ENCODE assay signal across 8 cellular contexts in the genomic region with DNA sequence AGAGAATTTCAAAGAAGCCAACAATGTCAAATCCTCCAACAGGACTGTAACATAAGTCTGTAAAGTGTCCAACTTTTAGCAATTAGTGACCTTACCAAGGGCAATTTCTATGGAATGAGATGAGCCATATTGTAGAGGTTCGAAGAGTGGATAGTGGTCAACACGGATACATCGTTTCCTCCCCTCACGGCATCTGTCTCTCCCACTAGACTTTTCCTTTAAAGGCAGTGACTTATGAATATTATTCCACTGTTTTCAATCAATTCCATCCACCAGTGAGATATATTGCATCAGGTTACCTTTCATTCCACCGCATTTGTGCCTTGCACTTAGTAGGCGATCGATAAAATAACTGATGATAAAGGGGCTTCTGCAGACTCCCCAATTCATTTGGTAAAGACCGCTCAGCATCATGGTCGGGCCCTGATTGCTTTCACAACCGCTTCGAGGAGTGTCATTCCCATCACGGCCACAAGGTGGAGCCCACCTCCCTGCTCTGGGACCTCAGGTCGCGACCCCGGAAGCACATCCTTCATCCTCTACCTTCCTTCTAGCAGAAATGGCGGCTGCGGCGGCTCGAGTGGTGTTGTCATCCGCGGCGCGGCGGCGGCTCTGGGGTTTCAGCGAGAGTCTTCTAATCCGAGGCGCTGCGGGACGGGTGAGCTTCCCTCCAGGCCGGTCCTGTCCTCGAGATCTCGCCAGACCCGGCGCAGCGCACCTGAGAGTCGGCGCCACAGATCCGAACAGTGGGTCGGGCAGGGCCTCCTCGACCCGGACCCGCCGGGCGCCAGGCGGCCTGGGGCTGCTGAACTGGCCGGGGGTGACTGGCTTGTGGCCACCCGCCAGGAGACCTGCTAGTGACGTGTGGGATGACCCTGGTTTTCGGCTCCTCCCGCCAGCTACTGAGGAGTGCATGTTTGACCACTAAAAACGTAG. TPM values are rescaled to one million over a fixed set of nuclear protein-coding genes. Genes with fewer than 3 reads are reported as not detected.
DNase-seq lines count a peak whose midpoint lies in the region; ATAC-seq and TF ChIP-seq lines count a peak whose summit lies in the region.

A gene with protein sequence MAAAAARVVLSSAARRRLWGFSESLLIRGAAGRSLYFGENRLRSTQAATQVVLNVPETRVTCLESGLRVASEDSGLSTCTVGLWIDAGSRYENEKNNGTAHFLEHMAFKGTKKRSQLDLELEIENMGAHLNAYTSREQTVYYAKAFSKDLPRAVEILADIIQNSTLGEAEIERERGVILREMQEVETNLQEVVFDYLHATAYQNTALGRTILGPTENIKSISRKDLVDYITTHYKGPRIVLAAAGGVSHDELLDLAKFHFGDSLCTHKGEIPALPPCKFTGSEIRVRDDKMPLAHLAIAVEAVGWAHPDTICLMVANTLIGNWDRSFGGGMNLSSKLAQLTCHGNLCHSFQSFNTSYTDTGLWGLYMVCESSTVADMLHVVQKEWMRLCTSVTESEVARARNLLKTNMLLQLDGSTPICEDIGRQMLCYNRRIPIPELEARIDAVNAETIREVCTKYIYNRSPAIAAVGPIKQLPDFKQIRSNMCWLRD (plus strand): TSS at position 535 of the 936 bp plus-strand sequence. CDS start 25 bp downstream, at position 560.

- intact Hi-C loops in breast epithelium (cut with DNase I; ENCODE audit: low total_unique reads), result no loop called here

- no peaks in the 10 kb centered on the region for H3K9me3 ChIP-seq in AG04450 (ENCODE audit: control insufficient read depth, insufficient read depth, low read length)
- no peaks in the 10 kb centered on the region for H3K9me3 ChIP-seq in breast epithelium
- H3K9me3 ChIP-seq in iPS-18c (ENCODE audit: control insufficient read depth, insufficient read depth, low read length), result no peaks in the 10 kb centered on the region

- H3K27ac ChIP-seq in AG04450 (ENCODE audit: low read depth, low read length) (peak within 1 kb of the TSS; percentile 86), VCaP (peak within 1 kb of the TSS; percentile 90), breast epithelium (peak within 1 kb of the TSS; percentile 92 to 95), skin epidermis (peak within 1 kb of the TSS; percentile 75 to 94 (median 88))

- POLR2A ChIA-PET in AG04450 (lab: Yijun Ruan, JAX), result interaction anchor here (0.5 kb wide), 1 partner anchor 16 kb away, joined by 4 read pairs; no protein-coding TSS in a partner anchor

- H3K36me3 ChIP-seq in breast epithelium, result no peaks in the 10 kb centered on the region

- peak; percentile 94 for TF ChIP-seq CTCF in AG04450 (IDR thresholded peaks at IDR 0.05; ENCODE audit: low read depth, low read length)
- peak; percentile 98 for TF ChIP-seq CTCF in VCaP (conservative IDR thresholded peaks at IDR 0.05)
- peak; percentile 86 to 97 (median 94) for TF ChIP-seq CTCF in breast epithelium (IDR thresholded peaks at IDR 0.05)

- H3K4me1 ChIP-seq in breast epithelium, result peaks cover 3 to 12% of the 10 kb centered on the region in 2 donors

- DNase-seq in AG04450 (ENCODE audit: low read depth, low spot score), result peak; percentile 77
- DNase-seq in NCI-H2196 (lab: John Stamatoyannopoulos, UW; ENCODE audit: unreplicated experiment), result peak; percentile 93
- peak; percentile 94 to 96 for DNase-seq in breast epithelium (ENCODE audit: low spot score in 2 of 2)

- CTCF ChIA-PET in AG04450 (lab: Charles Lee), result interaction anchor here (0.7 to 2.5 kb wide), 5 partner anchors 9 to 111 kb away, joined by 3 to 21 read pairs (median 4); no protein-coding TSS in a partner anchor

- no peak for TF ChIP-seq POLR2A in breast epithelium (IDR thresholded peaks at IDR 0.05)

- H3K27me3 ChIP-seq in AG04450 (ENCODE audit: control insufficient read depth, insufficient read depth, low read length) (no peaks in the 10 kb centered on the region), breast epithelium (no peaks in the 10 kb centered on the region)

- H3K4me3 ChIP-seq in AG04450 (ENCODE audit: low read depth, low read length) (peak within 1 kb of the TSS; percentile 76), breast epithelium (peak within 1 kb of the TSS; percentile 79 to 96 (median 84)), iPS-18c (ENCODE audit: insufficient read depth, low read depth, low read length) (peak within 1 kb of the TSS; percentile 93), skin epidermis (peak within 1 kb of the TSS; percentile 68 to 97 (median 83))

- ATAC-seq in GM18870 (IDR thresholded peaks at IDR 0.05; ENCODE audit: unreplicated experiment), result peak; percentile 85
- peak; percentile 93 for ATAC-seq in HG03135 (IDR thresholded peaks at IDR 0.05; ENCODE audit: unreplicated experiment)

RNA-seq across cellular contexts. Expression of the gene that starts here (rescaled TPM):
- polyA plus RNA-seq in AG04450 (2011; rRNA removed), result 77.6 and 91.9 TPM in 2 replicates
- polyA minus RNA-seq in AG04450 (2011; rRNA and poly(A)+ RNA removed), result 31.5 and 37.7 TPM in 2 replicates
- total RNA-seq in breast epithelium, result 10 to 100 TPM; 44.2 to 63.4 (median 58.4) TPM

Comparison
In these comparisons a context has a peak if more than half of its experiments do, and no peak if none do; other contexts are left out.
1. Peak in every context shown above with its lines: DNase-seq, ATAC-seq, H3K4me3 ChIP-seq and H3K27ac ChIP-seq.